9 cellular contexts compared by ENCODE assay signal in the genomic region with DNA sequence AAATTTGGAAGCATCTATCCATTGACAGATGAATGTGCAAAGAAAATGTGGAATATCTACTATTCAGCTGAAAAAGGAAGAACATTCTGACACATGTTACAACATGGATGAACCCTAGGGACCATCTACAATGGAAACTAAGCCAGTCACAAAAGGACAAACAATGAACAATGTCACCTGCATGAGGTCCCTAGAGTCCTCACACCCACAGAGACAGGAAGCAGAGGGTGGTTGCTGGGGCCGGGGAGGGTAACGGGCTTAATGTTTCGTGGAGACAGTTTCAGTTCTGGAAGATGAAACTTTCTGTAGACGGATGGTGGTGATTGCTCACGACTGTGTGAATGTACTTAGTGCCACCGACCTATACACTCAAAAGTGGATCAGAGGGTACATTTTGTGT.
DNase-seq lines count a peak whose midpoint lies in the region; ATAC-seq and TF ChIP-seq lines count a peak whose summit lies in the region.
"Had no signal": no experiment of that assay in that cellular context is flagged by ENCODE, and none has a peak within 500 bp of the region (broad histone marks: within the 10 kb centered on the region; RNA-seq: fewer than 3 reads in every experiment).

No MANE protein-coding gene starts in this region.

- peaks cover 3% of the 10 kb centered on the region for H3K4me1 Mint-ChIP-seq in activated CD4-positive, alpha-beta memory T cell treated with anti-CD3 and anti-CD28 coated beads for 36 hours (ENCODE audit: low read depth)
- peaks cover 8% of the 10 kb centered on the region for H3K4me1 Mint-ChIP-seq in activated CD4-positive, alpha-beta memory T cell treated with anti-CD3 and anti-CD28 coated beads, Interleukin-2, amount 10 ng/mL, durations not matched to agents 7 days and 5 days
- H3K4me1 Mint-ChIP-seq in natural killer cell, result peaks cover 0 to 10% of the 10 kb centered on the region in 2 donors
- H3K4me1 Mint-ChIP-seq in mesothelial cell of epicardium, result no peaks in the 10 kb centered on the region

- CTCF ChIA-PET in activated CD4-positive, alpha-beta memory T cell treated with anti-CD3 and anti-CD28 coated beads for 36 hours (lab: Charles Lee), result no interaction called here
- CTCF ChIA-PET in activated CD4-positive, alpha-beta memory T cell treated with anti-CD3 and anti-CD28 coated beads, Interleukin-2, amount 10 ng/mL, durations not matched to agents 7 days and 5 days (lab: Charles Lee), result no interaction called here

- no peaks in the 10 kb centered on the region for H3K36me3 Mint-ChIP-seq in activated CD4-positive, alpha-beta memory T cell treated with anti-CD3 and anti-CD28 coated beads for 36 hours
- no peaks in the 10 kb centered on the region for H3K36me3 Mint-ChIP-seq in activated CD4-positive, alpha-beta memory T cell treated with anti-CD3 and anti-CD28 coated beads, Interleukin-2, amount 10 ng/mL, durations not matched to agents 7 days and 5 days (ENCODE audit: low read depth)
- H3K36me3 Mint-ChIP-seq in natural killer cell (no peaks in the 10 kb centered on the region), mesothelial cell of epicardium (no peaks in the 10 kb centered on the region)

- peaks cover 5% of the 10 kb centered on the region for H3K9me3 Mint-ChIP-seq in activated CD4-positive, alpha-beta memory T cell treated with anti-CD3 and anti-CD28 coated beads for 36 hours
- peaks cover 5% of the 10 kb centered on the region for H3K9me3 Mint-ChIP-seq in activated CD4-positive, alpha-beta memory T cell treated with anti-CD3 and anti-CD28 coated beads, Interleukin-2, amount 10 ng/mL, durations not matched to agents 7 days and 5 days
- H3K9me3 Mint-ChIP-seq in natural killer cell (peaks cover 0 to 2% of the 10 kb centered on the region in 2 donors), mesothelial cell of epicardium (peaks cover 10% of the 10 kb centered on the region)

- H3K4me3 Mint-ChIP-seq in activated CD4-positive, alpha-beta memory T cell treated with anti-CD3 and anti-CD28 coated beads for 36 hours, result no peak overlapping the region
- H3K4me3 Mint-ChIP-seq in activated CD4-positive, alpha-beta memory T cell treated with anti-CD3 and anti-CD28 coated beads, Interleukin-2, amount 10 ng/mL, durations not matched to agents 7 days and 5 days, result no peak overlapping the region
- H3K4me3 Mint-ChIP-seq in natural killer cell (no peak overlapping the region), mesothelial cell of epicardium (no peak overlapping the region)

- H3K27ac Mint-ChIP-seq in activated CD4-positive, alpha-beta memory T cell treated with anti-CD3 and anti-CD28 coated beads for 36 hours, result no peak overlapping the region
- no peak overlapping the region for H3K27ac Mint-ChIP-seq in activated CD4-positive, alpha-beta memory T cell treated with anti-CD3 and anti-CD28 coated beads, Interleukin-2, amount 10 ng/mL, durations not matched to agents 7 days and 5 days
- H3K27ac Mint-ChIP-seq in natural killer cell, result no peak overlapping the region
- H3K27ac Mint-ChIP-seq in mesothelial cell of epicardium, result no peak overlapping the region

- H3K27me3 Mint-ChIP-seq in activated CD4-positive, alpha-beta memory T cell treated with anti-CD3 and anti-CD28 coated beads for 36 hours, result peaks cover 24% of the 10 kb centered on the region
- peaks cover 4% of the 10 kb centered on the region for H3K27me3 Mint-ChIP-seq in activated CD4-positive, alpha-beta memory T cell treated with anti-CD3 and anti-CD28 coated beads, Interleukin-2, amount 10 ng/mL, durations not matched to agents 7 days and 5 days
- H3K27me3 Mint-ChIP-seq in natural killer cell (ENCODE audit: low read depth in 2 of 2) (peaks cover 5 to 15% of the 10 kb centered on the region in 2 donors), mesothelial cell of epicardium (ENCODE audit: low read depth) (peaks cover 39% of the 10 kb centered on the region)

- peak; percentile 37 for DNase-seq in activated CD4-positive, alpha-beta memory T cell treated with anti-CD3 and anti-CD28 coated beads for 36 hours
- no peak for DNase-seq in activated CD4-positive, alpha-beta memory T cell treated with anti-CD3 and anti-CD28 coated beads, Interleukin-2, amount 10 ng/mL, durations not matched to agents 7 days and 5 days
- DNase-seq in natural killer cell (no peak), Ammon's horn (ENCODE audit: low spot score) (no peak), T-helper 9 cell (no peak), mesothelial cell of epicardium (ENCODE audit: low spot score in 2 of 2, unreplicated experiment in 2 of 2) (no peak)
- DNase-seq: BE2C had no signal

- peak; percentile 98 for ATAC-seq in GM21576 (IDR thresholded peaks at IDR 0.05; ENCODE audit: unreplicated experiment)
- peak; percentile 95 for ATAC-seq in HG03457 (IDR thresholded peaks at IDR 0.05; ENCODE audit: unreplicated experiment)
- ATAC-seq in natural killer cell, result peak in 2 of 3 donors; percentile 26 to 55

- no peak for TF ChIP-seq CTCF in natural killer cell (IDR thresholded peaks at IDR 0.05)
- no peak for TF ChIP-seq CTCF in mesothelial cell of epicardium (IDR thresholded peaks at IDR 0.05; ENCODE audit: unreplicated experiment)

- POLR2A ChIA-PET in activated CD4-positive, alpha-beta memory T cell treated with anti-CD3 and anti-CD28 coated beads for 36 hours (lab: Charles Lee), result no interaction called here
- POLR2A ChIA-PET in activated CD4-positive, alpha-beta memory T cell treated with anti-CD3 and anti-CD28 coated beads, Interleukin-2, amount 10 ng/mL, durations not matched to agents 7 days and 5 days (lab: Charles Lee), result no interaction called here

- intact Hi-C loops in activated CD4-positive, alpha-beta memory T cell treated with anti-CD3 and anti-CD28 coated beads for 36 hours (cut with micrococcal nuclease), result no loop called here
- intact Hi-C loops in natural killer cell (cut with micrococcal nuclease), result no loop called here

Comparison
In these comparisons a context has a peak if more than half of its experiments do, and no peak if none do; other contexts are left out.
1. ATAC-seq: peak in every context shown above with its lines; median percentile 98 in GM21576; 95 in HG03457; 40 in natural killer cell.